ENCODE assay signal across 1 cellular context in genomic region chr9:123860603-123861002, GRCh38.
TF ChIP-seq lines count a peak whose summit lies in the region.

No MANE protein-coding gene starts in this region.

TF ChIP-seq in Ishikawa, 13 proteins besides CTCF, POLR2A, EP300 and RAD21 (continued from another document):
- TF ChIP-seq, protein P1, sequence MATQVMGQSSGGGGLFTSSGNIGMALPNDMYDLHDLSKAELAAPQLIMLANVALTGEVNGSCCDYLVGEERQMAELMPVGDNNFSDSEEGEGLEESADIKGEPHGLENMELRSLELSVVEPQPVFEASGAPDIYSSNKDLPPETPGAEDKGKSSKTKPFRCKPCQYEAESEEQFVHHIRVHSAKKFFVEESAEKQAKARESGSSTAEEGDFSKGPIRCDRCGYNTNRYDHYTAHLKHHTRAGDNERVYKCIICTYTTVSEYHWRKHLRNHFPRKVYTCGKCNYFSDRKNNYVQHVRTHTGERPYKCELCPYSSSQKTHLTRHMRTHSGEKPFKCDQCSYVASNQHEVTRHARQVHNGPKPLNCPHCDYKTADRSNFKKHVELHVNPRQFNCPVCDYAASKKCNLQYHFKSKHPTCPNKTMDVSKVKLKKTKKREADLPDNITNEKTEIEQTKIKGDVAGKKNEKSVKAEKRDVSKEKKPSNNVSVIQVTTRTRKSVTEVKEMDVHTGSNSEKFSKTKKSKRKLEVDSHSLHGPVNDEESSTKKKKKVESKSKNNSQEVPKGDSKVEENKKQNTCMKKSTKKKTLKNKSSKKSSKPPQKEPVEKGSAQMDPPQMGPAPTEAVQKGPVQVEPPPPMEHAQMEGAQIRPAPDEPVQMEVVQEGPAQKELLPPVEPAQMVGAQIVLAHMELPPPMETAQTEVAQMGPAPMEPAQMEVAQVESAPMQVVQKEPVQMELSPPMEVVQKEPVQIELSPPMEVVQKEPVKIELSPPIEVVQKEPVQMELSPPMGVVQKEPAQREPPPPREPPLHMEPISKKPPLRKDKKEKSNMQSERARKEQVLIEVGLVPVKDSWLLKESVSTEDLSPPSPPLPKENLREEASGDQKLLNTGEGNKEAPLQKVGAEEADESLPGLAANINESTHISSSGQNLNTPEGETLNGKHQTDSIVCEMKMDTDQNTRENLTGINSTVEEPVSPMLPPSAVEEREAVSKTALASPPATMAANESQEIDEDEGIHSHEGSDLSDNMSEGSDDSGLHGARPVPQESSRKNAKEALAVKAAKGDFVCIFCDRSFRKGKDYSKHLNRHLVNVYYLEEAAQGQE (IDR thresholded peaks at IDR 0.05; ENCODE audit: low read depth) = no peak
